18 cellular contexts compared by ENCODE assay signal in the genomic region with DNA sequence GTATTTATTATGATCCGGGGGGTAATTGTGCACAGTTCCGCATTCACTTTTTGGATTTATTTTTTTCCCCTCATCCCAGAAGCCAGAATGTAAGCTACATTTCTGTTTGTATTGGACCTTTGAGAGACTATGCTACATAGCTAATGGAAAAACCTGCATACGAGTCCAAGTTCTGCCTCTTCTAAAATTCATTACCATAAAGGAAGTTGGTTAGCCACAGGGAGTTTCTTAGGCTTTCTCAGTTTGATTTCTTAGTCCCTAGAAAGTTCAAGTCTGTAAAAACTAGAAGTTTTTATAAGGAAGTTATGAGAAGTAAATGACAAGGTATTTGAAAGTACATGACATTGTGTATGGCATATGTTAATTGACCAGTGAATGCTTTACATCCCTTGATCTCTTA.
DNase-seq lines count a peak whose midpoint lies in the region; ATAC-seq and TF ChIP-seq lines count a peak whose summit lies in the region.
"Had no signal": no experiment of that assay in that cellular context is flagged by ENCODE, and none has a peak within 500 bp of the region (broad histone marks: within the 10 kb centered on the region; RNA-seq: fewer than 3 reads in every experiment).

No MANE protein-coding gene starts in this region.

- DNase-seq in SIG-M5 treated with dmso at 0.1 percent for 504 hours (lab: John Stamatoyannopoulos, UW; ENCODE audit: unreplicated experiment) (peak; percentile 25), SIG-M5 (lab: John Stamatoyannopoulos, UW) (no peak), MV-4-11 (lab: John Stamatoyannopoulos, UW) (peak; percentile 84), tibial artery (no peak), GM23248 (no peak)
- DNase-seq: Caco-2, NCI-H1092 treated with DMSO at 0.1 percent for 48 hours, NCI-H1694, NCI-H2107, NCI-H345, NCI-H526 treated with DMSO at 0.1 percent for 48 hours, SJCRH30, T-helper 9 cell had no signal

- peaks cover 5% of the 10 kb centered on the region for H3K27me3 Mint-ChIP-seq in activated T-helper 17 cell treated with anti-CD3 and anti-CD28 coated beads, Interleukin-2, amount 50 U/mL, for 72 hours

- in situ Hi-C loops in GM23248 (cut with MboI), result no loop called here

- no peaks in the 10 kb centered on the region for H3K27me3 ChIP-seq in tibial artery
- H3K27me3 ChIP-seq in GM23248 (replicated peaks; ENCODE audit: insufficient read depth), result no peaks in the 10 kb centered on the region
- H3K27me3 ChIP-seq: SJCRH30 had no signal

- no peak overlapping the region for H2AFZ ChIP-seq in GM23248

- H3K4me1 Mint-ChIP-seq in activated T-helper 17 cell treated with anti-CD3 and anti-CD28 coated beads, Interleukin-2, amount 50 U/mL, for 72 hours, result peaks cover 6% of the 10 kb centered on the region

- H3K4me1 ChIP-seq in tibial artery (peaks cover 0 to 68% (median 7%) of the 10 kb centered on the region in 4 donors), GM23248 (ENCODE audit: insufficient read depth) (peaks cover 28% of the 10 kb centered on the region)
- H3K4me1 ChIP-seq: Caco-2, SJCRH30 had no signal

- H3K27ac ChIP-seq in tibial artery (peak overlapping the region; percentile 39 to 45), GM23248 (no peak overlapping the region)
- H3K27ac ChIP-seq: SJCRH30 had no signal

- peaks cover 14% of the 10 kb centered on the region; the same call in 1 of the 2 replicates for H3F3A ChIP-seq in GM23248 (ENCODE audit: insufficient read depth)

- H3K4me2 ChIP-seq in GM23248 (ENCODE audit: unreplicated experiment), result no peak overlapping the region

- peak; percentile 29 for ATAC-seq in activated T-helper 17 cell treated with anti-CD3 and anti-CD28 coated beads, Interleukin-2, amount 50 U/mL, for 72 hours (replicated peaks)
- ATAC-seq in HG02840 (IDR thresholded peaks at IDR 0.05; ENCODE audit: low FRiP score, unreplicated experiment) (no peak), HG02973 (IDR thresholded peaks at IDR 0.05; ENCODE audit: unreplicated experiment) (no peak)
- ATAC-seq: HCT116 had no signal

- peaks cover 5% of the 10 kb centered on the region for H3K9me3 Mint-ChIP-seq in activated T-helper 17 cell treated with anti-CD3 and anti-CD28 coated beads, Interleukin-2, amount 50 U/mL, for 72 hours

- H3K4me3 ChIP-seq in tibial artery (no peak overlapping the region), GM23248 (no peak overlapping the region)
- H3K4me3 ChIP-seq: SJCRH30 had no signal

- no peaks in the 10 kb centered on the region for H3K79me2 ChIP-seq in GM23248 (ENCODE audit: insufficient read depth)

- no peaks in the 10 kb centered on the region for H3K9me2 ChIP-seq in GM23248 (ENCODE audit: insufficient read depth)

- no peak for TF ChIP-seq CTCF in tibial artery (IDR thresholded peaks at IDR 0.05)

- H4K20me1 ChIP-seq in GM23248 (ENCODE audit: insufficient read depth), result no peaks in the 10 kb centered on the region

- intact Hi-C loops in tibial artery (cut with DNase I; ENCODE audit: low total_unique reads), result no loop called here

- 97 to 99% methylated on average over 3 of the region's 3 CpGs for WGBS in GM23248 (ENCODE audit: low coverage in 1 of 2, low lambda C conversion rate in 2 of 2, missing lambda C conversion rate in 2 of 2), 2 experiments

- H3K36me3 ChIP-seq in tibial artery, result no peaks in the 10 kb centered on the region
- no peaks in the 10 kb centered on the region for H3K36me3 ChIP-seq in GM23248 (ENCODE audit: low read depth)
- H3K36me3 ChIP-seq: SJCRH30 had no signal

- no peak overlapping the region for H3K4me3 Mint-ChIP-seq in activated T-helper 17 cell treated with anti-CD3 and anti-CD28 coated beads, Interleukin-2, amount 50 U/mL, for 72 hours
- H3K4me3 Mint-ChIP-seq: CD14-positive monocyte had no signal

- H3K27ac Mint-ChIP-seq in activated T-helper 17 cell treated with anti-CD3 and anti-CD28 coated beads, Interleukin-2, amount 50 U/mL, for 72 hours, result no peak overlapping the region
- H3K27ac Mint-ChIP-seq: CD14-positive monocyte had no signal

- H3K9me3 ChIP-seq in tibial artery, result no peaks in the 10 kb centered on the region
- H3K9me3 ChIP-seq in GM23248 (ENCODE audit: low read depth), result no peaks in the 10 kb centered on the region
- H3K9me3 ChIP-seq: Caco-2, SJCRH30 had no signal

- no peaks in the 10 kb centered on the region for H3K36me3 Mint-ChIP-seq in activated T-helper 17 cell treated with anti-CD3 and anti-CD28 coated beads, Interleukin-2, amount 50 U/mL, for 72 hours (ENCODE audit: low read depth)
- H3K36me3 Mint-ChIP-seq: CD14-positive monocyte had no signal

- no peak overlapping the region for H3K9ac ChIP-seq in GM23248

Comparison
In these comparisons a context has a peak if more than half of its experiments do, and no peak if none do; other contexts are left out.
1. DNase-seq: peak in SIG-M5 treated with dmso at 0.1 percent for 504 hours (single experiment) and MV-4-11 (single experiment); none in SIG-M5 (single experiment), tibial artery (0 of 2) and GM23248 (single experiment).